ENCODE assay signal across 9 cellular contexts in genomic region chr11:124799384-124800225, GRCh38. TPM values are rescaled to one million over a fixed set of nuclear protein-coding genes. Genes with fewer than 3 reads are reported as not detected.
DNase-seq lines count a peak whose midpoint lies in the region; ATAC-seq and TF ChIP-seq lines count a peak whose summit lies in the region.
"Had no signal": no experiment of that assay in that cellular context is flagged by ENCODE, and none has a peak within 500 bp of the region (broad histone marks: within the 10 kb centered on the region; RNA-seq: fewer than 3 reads in every experiment).

No MANE protein-coding gene starts in this region.

- no peaks in the 10 kb centered on the region for H3K27me3 Mint-ChIP-seq in activated T-cell treated with anti-CD3 and anti-CD28 coated beads, Interleukin-2, amount 50 U/mL, for 24 hours
- H3K27me3 Mint-ChIP-seq in natural killer cell (ENCODE audit: low read depth in 2 of 2), result no peaks in the 10 kb centered on the region

- H3K4me3 ChIP-seq in esophagus muscularis mucosa (peak overlapping the region; percentile 93 to 97 (median 94)), testis (peak overlapping the region; percentile 91 to 98)

- H3K36me3 ChIP-seq in esophagus muscularis mucosa (no peaks in the 10 kb centered on the region), testis (ENCODE audit: low read depth, missing control alignments) (no peaks in the 10 kb centered on the region)

- ATAC-seq in HG02610 (IDR thresholded peaks at IDR 0.05; ENCODE audit: unreplicated experiment) (peak; percentile 39), natural killer cell (peak; percentile 52 to 63 (median 54))

- peaks cover 39% of the 10 kb centered on the region for H3K4me1 Mint-ChIP-seq in activated T-cell treated with anti-CD3 and anti-CD28 coated beads, Interleukin-2, amount 50 U/mL, for 24 hours (ENCODE audit: low read depth)
- peaks cover 16 to 23% of the 10 kb centered on the region in 2 donors for H3K4me1 Mint-ChIP-seq in natural killer cell

- DNase-seq in DMS 273 (lab: John Stamatoyannopoulos, UW; ENCODE audit: unreplicated experiment), result peak; percentile 71
- no peak for DNase-seq in DMS 273 treated with DMSO at 0.1 percent for 48 hours (lab: John Stamatoyannopoulos, UW)
- peak; percentile 77 for DNase-seq in NCI-H526 treated with DMSO at 0.1 percent for 48 hours (lab: John Stamatoyannopoulos, UW)
- peak; percentile 70 for DNase-seq in activated T-cell treated with anti-CD3 and anti-CD28 coated beads, Interleukin-2, amount 50 U/mL, for 24 hours
- no peak for DNase-seq in esophagus muscularis mucosa (ENCODE audit: extremely low spot score)
- peak; percentile 18 for DNase-seq in natural killer cell
- peak; percentile 52 for DNase-seq in testis

- intact Hi-C loops in esophagus muscularis mucosa (cut with DNase I), result loop anchor here (5.0 kb wide), 2 partner anchors 37 to 38 kb away; partner anchors contain the start of gene ESAM
- intact Hi-C loops in natural killer cell (cut with micrococcal nuclease), result loop anchor here (2.0 kb wide), 1 partner anchor 37 kb away; the partner anchor contains the start of gene ESAM
- intact Hi-C loops in testis (cut with DNase I; ENCODE audit: low total_unique reads), result no loop called here

- no peak for TF ChIP-seq EP300 in esophagus muscularis mucosa (IDR thresholded peaks at IDR 0.05)

- 2% methylated on average over 23 of the region's 81 CpGs for WGBS in esophagus muscularis mucosa
- 0 to 2% methylated on average over 36 to 57 of the region's 81 CpGs for WGBS in testis, 2 donors

- TF ChIP-seq CTCF in esophagus muscularis mucosa (IDR thresholded peaks at IDR 0.05), result no peak
- no peak for TF ChIP-seq CTCF in natural killer cell (IDR thresholded peaks at IDR 0.05)
- TF ChIP-seq CTCF in testis (IDR thresholded peaks at IDR 0.05), result no peak

- H3K9me3 ChIP-seq in esophagus muscularis mucosa, result no peaks in the 10 kb centered on the region
- H3K9me3 ChIP-seq in testis, result no peaks in the 10 kb centered on the region

- H3K9me3 Mint-ChIP-seq in activated T-cell treated with anti-CD3 and anti-CD28 coated beads, Interleukin-2, amount 50 U/mL, for 24 hours, result no peaks in the 10 kb centered on the region
- H3K9me3 Mint-ChIP-seq in natural killer cell, result no peaks in the 10 kb centered on the region

- no peak for TF ChIP-seq POLR2A in esophagus muscularis mucosa (IDR thresholded peaks at IDR 0.05; ENCODE audit: low read depth)
- TF ChIP-seq POLR2A in testis (IDR thresholded peaks at IDR 0.05), result no peak

- peaks cover 13% of the 10 kb centered on the region for H3K36me3 Mint-ChIP-seq in activated T-cell treated with anti-CD3 and anti-CD28 coated beads, Interleukin-2, amount 50 U/mL, for 24 hours (ENCODE audit: low read depth)
- H3K36me3 Mint-ChIP-seq in natural killer cell, result no peaks in the 10 kb centered on the region

- H3K4me1 ChIP-seq in esophagus muscularis mucosa (peaks cover 27 to 47% (median 35%) of the 10 kb centered on the region in 4 donors), testis (peaks cover 9% of the 10 kb centered on the region)

- H3K27ac Mint-ChIP-seq in activated T-cell treated with anti-CD3 and anti-CD28 coated beads, Interleukin-2, amount 50 U/mL, for 24 hours, result peak overlapping the region; percentile 90
- peak overlapping the region; percentile 88 to 97 for H3K27ac Mint-ChIP-seq in natural killer cell

- H3K27ac ChIP-seq in esophagus muscularis mucosa (replicated peaks in 1 of 4) (peak overlapping the region; percentile 97 to 98 (median 98)), testis (peak overlapping the region; percentile 95 to 99)

- H3K27me3 ChIP-seq in esophagus muscularis mucosa (no peaks in the 10 kb centered on the region), testis (no peaks in the 10 kb centered on the region)

- H3K4me3 Mint-ChIP-seq in activated T-cell treated with anti-CD3 and anti-CD28 coated beads, Interleukin-2, amount 50 U/mL, for 24 hours, result peak overlapping the region; percentile 88
- H3K4me3 Mint-ChIP-seq in natural killer cell, result peak overlapping the region; percentile 93

RNA-seq across cellular contexts. Expression of gene MSANTD2, which starts 0.6 kb away (rescaled TPM):
- total RNA-seq in esophagus muscularis mucosa, result 10 to 100 TPM in 3 of 4 donors, 1 to 10 TPM in 1; 9.6 to 14.0 (median 12.1) TPM
- 10 to 100 TPM; 10.1 to 14.1 (median 13.3) TPM for total RNA-seq in natural killer cell
- 10 to 100 TPM; 11.3 to 19.1 TPM for total RNA-seq in testis
- 7.4 TPM for polyA plus RNA-seq in testis (ENCODE audit: insufficient read depth, low read depth, low replicate concordance)

RNA-seq across cellular contexts. Expression of gene ESAM, which starts 37.5 kb away (rescaled TPM):
- 10 to 100 TPM; 10.8 to 52.8 (median 41.1) TPM for total RNA-seq in esophagus muscularis mucosa
- total RNA-seq in natural killer cell, result 1 to 10 TPM; 1.2 to 2.2 (median 1.5) TPM
- total RNA-seq in testis, result 10 to 100 TPM in 1 of 2 donors, 1 to 10 TPM in 1; 6.0 to 10.6 TPM
- polyA plus RNA-seq in testis (ENCODE audit: insufficient read depth, low read depth, low replicate concordance), result 15.8 TPM

RNA-seq across cellular contexts. Expression of gene VSIG2, which starts 47.5 kb away (rescaled TPM):
- under 1 TPM in 1 of 4 donors, not detected in 3; 0.29 TPM for total RNA-seq in esophagus muscularis mucosa
- total RNA-seq in natural killer cell, result not detected
- 1 to 10 TPM in 1 of 2 donors, under 1 TPM in 1; 0.74 to 1.3 TPM for total RNA-seq in testis
- polyA plus RNA-seq in testis (ENCODE audit: insufficient read depth, low read depth, low replicate concordance), result 4.4 TPM
- total RNA-seq: subcutaneous adipose tissue had no signal

RNA-seq across cellular contexts. Expression of gene NRGN, which starts 59.9 kb away (rescaled TPM):
- total RNA-seq in esophagus muscularis mucosa, result 1 to 10 TPM; 1.4 to 2.3 (median 1.6) TPM
- total RNA-seq in natural killer cell, result 10 to 100 TPM; 11.1 to 70.9 (median 28.4) TPM
- total RNA-seq in testis, result 1 to 10 TPM; 3.0 to 5.5 TPM
- 10.4 TPM for polyA plus RNA-seq in testis (ENCODE audit: insufficient read depth, low read depth, low replicate concordance)

Comparison
In these comparisons a context has a peak if more than half of its experiments do, and no peak if none do; other contexts are left out.
1. DNase-seq: peak in DMS 273 (single experiment), NCI-H526 treated with DMSO at 0.1 percent for 48 hours (single experiment), activated T-cell treated with anti-CD3 and anti-CD28 coated beads, Interleukin-2, amount 50 U/mL, for 24 hours (single experiment), natural killer cell (single experiment) and testis (single experiment); none in DMS 273 treated with DMSO at 0.1 percent for 48 hours (single experiment) and esophagus muscularis mucosa (single experiment).